ENCODE assay signal across 1 cellular context in genomic region chr7:100706672-100707311, GRCh38.
TF ChIP-seq lines count a peak whose summit lies in the region.

No MANE protein-coding gene starts in this region.

TF ChIP-seq in SK-N-SH treated with all-trans-retinoic acid at 6 μM for 48 hours, 23 proteins besides CTCF, POLR2A, EP300 and RAD21 (continued from another document):
- TF ChIP-seq, protein P1, sequence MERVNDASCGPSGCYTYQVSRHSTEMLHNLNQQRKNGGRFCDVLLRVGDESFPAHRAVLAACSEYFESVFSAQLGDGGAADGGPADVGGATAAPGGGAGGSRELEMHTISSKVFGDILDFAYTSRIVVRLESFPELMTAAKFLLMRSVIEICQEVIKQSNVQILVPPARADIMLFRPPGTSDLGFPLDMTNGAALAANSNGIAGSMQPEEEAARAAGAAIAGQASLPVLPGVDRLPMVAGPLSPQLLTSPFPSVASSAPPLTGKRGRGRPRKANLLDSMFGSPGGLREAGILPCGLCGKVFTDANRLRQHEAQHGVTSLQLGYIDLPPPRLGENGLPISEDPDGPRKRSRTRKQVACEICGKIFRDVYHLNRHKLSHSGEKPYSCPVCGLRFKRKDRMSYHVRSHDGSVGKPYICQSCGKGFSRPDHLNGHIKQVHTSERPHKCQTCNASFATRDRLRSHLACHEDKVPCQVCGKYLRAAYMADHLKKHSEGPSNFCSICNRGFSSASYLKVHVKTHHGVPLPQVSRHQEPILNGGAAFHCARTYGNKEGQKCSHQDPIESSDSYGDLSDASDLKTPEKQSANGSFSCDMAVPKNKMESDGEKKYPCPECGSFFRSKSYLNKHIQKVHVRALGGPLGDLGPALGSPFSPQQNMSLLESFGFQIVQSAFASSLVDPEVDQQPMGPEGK (CRISPR knock-in tag; IDR thresholded peaks at IDR 0.05; ENCODE audit: borderline replicate concordance), result no peak
- TF ChIP-seq, protein P2, sequence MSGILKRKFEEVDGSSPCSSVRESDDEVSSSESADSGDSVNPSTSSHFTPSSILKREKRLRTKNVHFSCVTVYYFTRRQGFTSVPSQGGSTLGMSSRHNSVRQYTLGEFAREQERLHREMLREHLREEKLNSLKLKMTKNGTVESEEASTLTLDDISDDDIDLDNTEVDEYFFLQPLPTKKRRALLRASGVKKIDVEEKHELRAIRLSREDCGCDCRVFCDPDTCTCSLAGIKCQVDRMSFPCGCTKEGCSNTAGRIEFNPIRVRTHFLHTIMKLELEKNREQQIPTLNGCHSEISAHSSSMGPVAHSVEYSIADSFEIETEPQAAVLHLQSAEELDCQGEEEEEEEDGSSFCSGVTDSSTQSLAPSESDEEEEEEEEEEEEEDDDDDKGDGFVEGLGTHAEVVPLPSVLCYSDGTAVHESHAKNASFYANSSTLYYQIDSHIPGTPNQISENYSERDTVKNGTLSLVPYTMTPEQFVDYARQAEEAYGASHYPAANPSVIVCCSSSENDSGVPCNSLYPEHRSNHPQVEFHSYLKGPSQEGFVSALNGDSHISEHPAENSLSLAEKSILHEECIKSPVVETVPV (CRISPR knock-in tag; IDR thresholded peaks at IDR 0.05), result no peak
- no peak for TF ChIP-seq TCF4 (CRISPR knock-in tag; IDR thresholded peaks at IDR 0.05; ENCODE audit: borderline replicate concordance)
- TF ChIP-seq RARB (CRISPR knock-in tag; IDR thresholded peaks at IDR 0.05), result no peak
- TF ChIP-seq, protein P3, sequence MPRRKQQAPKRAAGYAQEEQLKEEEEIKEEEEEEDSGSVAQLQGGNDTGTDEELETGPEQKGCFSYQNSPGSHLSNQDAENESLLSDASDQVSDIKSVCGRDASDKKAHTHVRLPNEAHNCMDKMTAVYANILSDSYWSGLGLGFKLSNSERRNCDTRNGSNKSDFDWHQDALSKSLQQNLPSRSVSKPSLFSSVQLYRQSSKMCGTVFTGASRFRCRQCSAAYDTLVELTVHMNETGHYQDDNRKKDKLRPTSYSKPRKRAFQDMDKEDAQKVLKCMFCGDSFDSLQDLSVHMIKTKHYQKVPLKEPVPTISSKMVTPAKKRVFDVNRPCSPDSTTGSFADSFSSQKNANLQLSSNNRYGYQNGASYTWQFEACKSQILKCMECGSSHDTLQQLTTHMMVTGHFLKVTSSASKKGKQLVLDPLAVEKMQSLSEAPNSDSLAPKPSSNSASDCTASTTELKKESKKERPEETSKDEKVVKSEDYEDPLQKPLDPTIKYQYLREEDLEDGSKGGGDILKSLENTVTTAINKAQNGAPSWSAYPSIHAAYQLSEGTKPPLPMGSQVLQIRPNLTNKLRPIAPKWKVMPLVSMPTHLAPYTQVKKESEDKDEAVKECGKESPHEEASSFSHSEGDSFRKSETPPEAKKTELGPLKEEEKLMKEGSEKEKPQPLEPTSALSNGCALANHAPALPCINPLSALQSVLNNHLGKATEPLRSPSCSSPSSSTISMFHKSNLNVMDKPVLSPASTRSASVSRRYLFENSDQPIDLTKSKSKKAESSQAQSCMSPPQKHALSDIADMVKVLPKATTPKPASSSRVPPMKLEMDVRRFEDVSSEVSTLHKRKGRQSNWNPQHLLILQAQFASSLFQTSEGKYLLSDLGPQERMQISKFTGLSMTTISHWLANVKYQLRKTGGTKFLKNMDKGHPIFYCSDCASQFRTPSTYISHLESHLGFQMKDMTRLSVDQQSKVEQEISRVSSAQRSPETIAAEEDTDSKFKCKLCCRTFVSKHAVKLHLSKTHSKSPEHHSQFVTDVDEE (CRISPR knock-in tag; IDR thresholded peaks at IDR 0.05), result no peak
- TF ChIP-seq ARNTL (CRISPR knock-in tag; IDR thresholded peaks at IDR 0.05; ENCODE audit: borderline replicate concordance, low read depth), result no peak
- no peak for TF ChIP-seq PPARA (CRISPR knock-in tag; IDR thresholded peaks at IDR 0.05; ENCODE audit: borderline replicate concordance)
- no peak; the same call in 1 of the 2 replicates for TF ChIP-seq ZNF70 (CRISPR knock-in tag; IDR thresholded peaks at IDR 0.05)
- no peak for TF ChIP-seq ZC3H10 (CRISPR knock-in tag; IDR thresholded peaks at IDR 0.05)
- no peak for TF ChIP-seq ISL1 (CRISPR knock-in tag; IDR thresholded peaks at IDR 0.05)
- TF ChIP-seq SNAI2 (CRISPR knock-in tag; IDR thresholded peaks at IDR 0.05), result no peak
- no peak for TF ChIP-seq OSR1 (CRISPR knock-in tag; IDR thresholded peaks at IDR 0.05)
- no peak for TF ChIP-seq ZNF8 (CRISPR knock-in tag; IDR thresholded peaks at IDR 0.05)
- TF ChIP-seq, protein P4, sequence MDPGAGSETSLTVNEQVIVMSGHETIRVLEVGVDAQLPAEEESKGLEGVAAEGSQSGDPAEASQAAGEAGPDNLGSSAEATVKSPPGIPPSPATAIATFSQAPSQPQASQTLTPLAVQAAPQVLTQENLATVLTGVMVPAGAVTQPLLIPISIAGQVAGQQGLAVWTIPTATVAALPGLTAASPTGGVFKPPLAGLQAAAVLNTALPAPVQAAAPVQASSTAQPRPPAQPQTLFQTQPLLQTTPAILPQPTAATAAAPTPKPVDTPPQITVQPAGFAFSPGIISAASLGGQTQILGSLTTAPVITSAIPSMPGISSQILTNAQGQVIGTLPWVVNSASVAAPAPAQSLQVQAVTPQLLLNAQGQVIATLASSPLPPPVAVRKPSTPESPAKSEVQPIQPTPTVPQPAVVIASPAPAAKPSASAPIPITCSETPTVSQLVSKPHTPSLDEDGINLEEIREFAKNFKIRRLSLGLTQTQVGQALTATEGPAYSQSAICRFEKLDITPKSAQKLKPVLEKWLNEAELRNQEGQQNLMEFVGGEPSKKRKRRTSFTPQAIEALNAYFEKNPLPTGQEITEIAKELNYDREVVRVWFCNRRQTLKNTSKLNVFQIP (CRISPR knock-in tag; IDR thresholded peaks at IDR 0.05; ENCODE audit: borderline replicate concordance, low read depth), result no peak
- no peak for TF ChIP-seq BACH2 (CRISPR knock-in tag; IDR thresholded peaks at IDR 0.05; ENCODE audit: borderline replicate concordance)
- TF ChIP-seq CSDC2 (CRISPR knock-in tag; IDR thresholded peaks at IDR 0.05), result no peak
- TF ChIP-seq ZFP3 (CRISPR knock-in tag; IDR thresholded peaks at IDR 0.05), result no peak
